In genomic region chr13:98182153-98182552, GRCh38 we compare ENCODE assay signal across 24 cellular contexts. TPM values are rescaled to one million over a fixed set of nuclear protein-coding genes. Genes with fewer than 3 reads are reported as not detected.
DNase-seq lines count a peak whose midpoint lies in the region; ATAC-seq, FAIRE-seq and TF ChIP-seq lines count a peak whose summit lies in the region.
"Had no signal": no experiment of that assay in that cellular context is flagged by ENCODE, and none has a peak within 500 bp of the region (broad histone marks: within the 10 kb centered on the region; RNA-seq: fewer than 3 reads in every experiment).

No MANE protein-coding gene starts in this region.

- H3K36me3 Mint-ChIP-seq in nephron progenitor cell (ENCODE audit: low read depth) = peaks cover 90% of the 10 kb centered on the region
- no peaks in the 10 kb centered on the region for H3K36me3 Mint-ChIP-seq in activated T-helper 2 cell treated with anti-CD3 and anti-CD28 coated beads, Interferon-gamma antibody, Interleukin-2, Interleukin-4, amounts not matched to agents 10 μg/mL and 5 μg/mL and 100 μg/mL, durations not matched to agents 14 hours and 24 hours and 36 hours (ENCODE audit: low read depth)
- H3K36me3 Mint-ChIP-seq: CD14-positive monocyte; CD4-positive, alpha-beta memory T cell had no signal

- in situ Hi-C loops in HepG2 (cut with HindIII; ENCODE audit: extremely low pct_ligation_motif_present, low pct_unique_long_range_greater_than_20kb) = no loop called here

- intact Hi-C loops in HepG2 (cut with micrococcal nuclease; ENCODE audit: unreplicated experiment) (no loop called here), right lobe of liver (cut with DNase I) (no loop called here), tibial artery (cut with DNase I; ENCODE audit: low total_unique reads) (no loop called here)
- intact Hi-C loops in activated T-helper 2 cell treated with anti-CD3 and anti-CD28 coated beads, Interferon-gamma antibody, Interleukin-2, Interleukin-4, amounts not matched to agents 10 μg/mL and 5 μg/mL and 100 μg/mL, durations not matched to agents 14 hours and 24 hours and 36 hours (cut with micrococcal nuclease) = no loop called here

- no peak for TF ChIP-seq CTCF in liver (IDR thresholded peaks at IDR 0.05; ENCODE audit: low read depth, low read length, missing input control)
- TF ChIP-seq CTCF in HepG2 (CRISPR knock-in tag; IDR thresholded peaks at IDR 0.05) = no peak
- TF ChIP-seq CTCF in right lobe of liver (IDR thresholded peaks at IDR 0.05) = no peak
- TF ChIP-seq CTCF in nephron progenitor cell (IDR thresholded peaks at IDR 0.05) = no peak
- TF ChIP-seq CTCF in tibial artery (IDR thresholded peaks at IDR 0.05) = no peak

- H2AFZ ChIP-seq in HepG2 (ENCODE audit: low read length) = no peak overlapping the region
- H2AFZ ChIP-seq: GM23338 had no signal

- DNase-seq in HepG2 (ENCODE audit: low spot score) (no peak), right lobe of liver (peak in 1 of 3 donors; percentile 44), nephron progenitor cell (no peak), tibial artery (no peak), NCI-H128 (lab: John Stamatoyannopoulos, UW; ENCODE audit: unreplicated experiment) (no peak), islet precursor cell (no peak)
- no peak for DNase-seq in activated T-helper 2 cell treated with anti-CD3 and anti-CD28 coated beads, Interferon-gamma antibody, Interleukin-2, Interleukin-4, amounts not matched to agents 10 μg/mL and 5 μg/mL and 100 μg/mL, durations not matched to agents 14 hours and 24 hours and 36 hours (ENCODE audit: low spot score)
- DNase-seq: CD4-positive, alpha-beta memory T cell; DMS153; DMS79; GDM1; HCEC 1CT had no signal

- no peak overlapping the region for H3K4me3 ChIP-seq in liver (ENCODE audit: low read depth in 1 of 3, low read length in 3 of 3)
- H3K4me3 ChIP-seq in HepG2 (replicated peaks in 1 of 3; ENCODE audit: insufficient read depth in 1 of 3, low read depth in 2 of 3, low read length in 3 of 3) = no peak overlapping the region
- no peak overlapping the region for H3K4me3 ChIP-seq in right lobe of liver
- no peak overlapping the region for H3K4me3 ChIP-seq in tibial artery
- H3K4me3 ChIP-seq: A549, BLaER1, GM23338 had no signal

- peaks cover 48% of the 10 kb centered on the region for H3K9me3 Mint-ChIP-seq in nephron progenitor cell
- no peaks in the 10 kb centered on the region for H3K9me3 Mint-ChIP-seq in activated T-helper 2 cell treated with anti-CD3 and anti-CD28 coated beads, Interferon-gamma antibody, Interleukin-2, Interleukin-4, amounts not matched to agents 10 μg/mL and 5 μg/mL and 100 μg/mL, durations not matched to agents 14 hours and 24 hours and 36 hours
- H3K9me3 Mint-ChIP-seq: GM23338 had no signal

- peak in 1 of 2 donors; percentile 9 for TF ChIP-seq RAD21 in liver (IDR thresholded peaks at IDR 0.05)
- TF ChIP-seq RAD21 in HepG2 (CRISPR knock-in tag; IDR thresholded peaks at IDR 0.05) = no peak

- POLR2A ChIA-PET in HepG2 (lab: Yijun Ruan, JAX) = no interaction called here

- no TSS peak for BruUV-seq in HepG2 (replicated peaks; lab: Mats Ljungman, UMichigan)

- CTCF ChIA-PET in HepG2 (lab: Yijun Ruan, JAX; ENCODE audit: low intra/inter-chr PET ratio, low total read pairs) = no interaction called here

- H3K36me3 ChIP-seq in liver (ENCODE audit: control insufficient read depth in 4 of 4, insufficient read depth in 3 of 4, low read depth in 1 of 4, low read length in 3 of 4) (peaks cover 0 to under 1% (median 0%) of the 10 kb centered on the region in 4 donors), HepG2 (replicated peaks in 1 of 2; ENCODE audit: control insufficient read depth in 1 of 2, insufficient read depth in 2 of 2, low read length in 2 of 2) (peaks cover 4 to 18% of the 10 kb centered on the region in 2 experiments; a peak in 3 of 5 replicates), right lobe of liver (no peaks in the 10 kb centered on the region), tibial artery (peaks cover 0 to 3% (median 0%) of the 10 kb centered on the region in 3 donors)

- peaks cover 14% of the 10 kb centered on the region for H3K4me1 Mint-ChIP-seq in nephron progenitor cell
- H3K4me1 Mint-ChIP-seq in activated T-helper 2 cell treated with anti-CD3 and anti-CD28 coated beads, Interferon-gamma antibody, Interleukin-2, Interleukin-4, amounts not matched to agents 10 μg/mL and 5 μg/mL and 100 μg/mL, durations not matched to agents 14 hours and 24 hours and 36 hours (ENCODE audit: low read depth) = no peaks in the 10 kb centered on the region
- H3K4me1 Mint-ChIP-seq: CD14-positive monocyte; CD4-positive, alpha-beta memory T cell had no signal

- TF ChIP-seq POLR2A in HepG2 (IDR thresholded peaks at IDR 0.05; ENCODE audit: insufficient read depth in 1 of 2, low read depth in 2 of 2, low read length in 2 of 2) (no peak), right lobe of liver (IDR thresholded peaks at IDR 0.05) (no peak)

- no peak for ATAC-seq in HepG2
- peak in 3 of 4 donors; percentile 69 to 81 (median 77) for ATAC-seq in right lobe of liver
- ATAC-seq: A549, GM23338 had no signal

- no peak overlapping the region for H3K4me3 Mint-ChIP-seq in nephron progenitor cell
- no peak overlapping the region for H3K4me3 Mint-ChIP-seq in activated T-helper 2 cell treated with anti-CD3 and anti-CD28 coated beads, Interferon-gamma antibody, Interleukin-2, Interleukin-4, amounts not matched to agents 10 μg/mL and 5 μg/mL and 100 μg/mL, durations not matched to agents 14 hours and 24 hours and 36 hours (ENCODE audit: low read depth)
- H3K4me3 Mint-ChIP-seq: CD14-positive monocyte; CD4-positive, alpha-beta memory T cell; GM23338 had no signal

- TF ChIP-seq EP300 in HepG2 (IDR thresholded peaks at IDR 0.05; ENCODE audit: low read depth in 2 of 2, low read length in 2 of 2) (no peak), HepG2 (CRISPR knock-in tag; IDR thresholded peaks at IDR 0.05; ENCODE audit: borderline replicate concordance) (no peak)

- no peak overlapping the region for H3K9ac ChIP-seq in liver (ENCODE audit: low read depth in 1 of 2, low read length in 2 of 2)
- H3K9ac ChIP-seq in HepG2 (ENCODE audit: insufficient read depth, low read depth, low read length) = no peak overlapping the region
- H3K9ac ChIP-seq: BLaER1 had no signal

- FAIRE-seq in HepG2 (lab: Jason Lieb, UNC) = no peak
- FAIRE-seq: A549, GM12892, GM18507, H54 had no signal

- no peaks in the 10 kb centered on the region for H3K27me3 ChIP-seq in liver (ENCODE audit: control insufficient read depth in 4 of 4, insufficient read depth in 4 of 4, low read length in 3 of 4)
- no peaks in the 10 kb centered on the region for H3K27me3 ChIP-seq in HepG2 (ENCODE audit: control insufficient read depth in 1 of 2, insufficient read depth in 2 of 2, low read length in 2 of 2)
- H3K27me3 ChIP-seq in right lobe of liver = no peaks in the 10 kb centered on the region
- no peaks in the 10 kb centered on the region for H3K27me3 ChIP-seq in tibial artery
- H3K27me3 ChIP-seq: BLaER1 had no signal

- peaks cover 96% of the 10 kb centered on the region for H3K79me2 ChIP-seq in HepG2 (ENCODE audit: insufficient read depth, low read length)

- peaks cover 75% of the 10 kb centered on the region for H4K20me1 ChIP-seq in HepG2 (ENCODE audit: insufficient read depth, low read length)

- H3K27ac Mint-ChIP-seq in nephron progenitor cell = peak overlapping the region; percentile 22
- no peak overlapping the region for H3K27ac Mint-ChIP-seq in activated T-helper 2 cell treated with anti-CD3 and anti-CD28 coated beads, Interferon-gamma antibody, Interleukin-2, Interleukin-4, amounts not matched to agents 10 μg/mL and 5 μg/mL and 100 μg/mL, durations not matched to agents 14 hours and 24 hours and 36 hours
- H3K27ac Mint-ChIP-seq: CD14-positive monocyte; CD4-positive, alpha-beta memory T cell; GM23338 had no signal

- no peak overlapping the region for H3K4me2 ChIP-seq in HepG2 (ENCODE audit: low read depth, low read length)
- H3K4me2 ChIP-seq: A549, BLaER1, GM23338 had no signal

- H3K4me1 ChIP-seq in liver (ENCODE audit: control insufficient read depth in 4 of 4, insufficient read depth in 4 of 4, low read length in 3 of 4) (peaks cover 4 to 14% (median 6%) of the 10 kb centered on the region in 4 donors), HepG2 (ENCODE audit: insufficient read depth, low read length) (peaks cover 54% of the 10 kb centered on the region), right lobe of liver (peaks cover 0 to 16% (median 7%) of the 10 kb centered on the region in 4 donors), tibial artery (peaks cover 5 to 40% (median 15%) of the 10 kb centered on the region in 4 donors)
- H3K4me1 ChIP-seq: A549 had no signal

- WGBS in liver = 71% methylated on average over 4 of the region's 4 CpGs
- 87% methylated on average over 4 of the region's 4 CpGs for WGBS in HepG2 (ENCODE audit: low lambda C conversion rate)
- 47% methylated on average over 4 of the region's 4 CpGs for WGBS in right lobe of liver (ENCODE audit: insufficient coverage, low coverage, low lambda C conversion rate, missing lambda C conversion rate)

- H3K27ac ChIP-seq in liver (ENCODE audit: low read depth in 1 of 2, low read length in 2 of 2) (peak overlapping the region; percentile 42 to 48), HepG2 (ENCODE audit: extremely low read length, insufficient read depth, low read length) (no peak overlapping the region), right lobe of liver (peak overlapping the region in 2 of 3 donors; percentile 4 to 29), tibial artery (peak overlapping the region; percentile 51 to 61)
- H3K27ac ChIP-seq: 22Rv1, A549, BLaER1, HL-60 had no signal

- H3K27me3 Mint-ChIP-seq in nephron progenitor cell (ENCODE audit: low read depth, poor library complexity) = no peaks in the 10 kb centered on the region
- no peaks in the 10 kb centered on the region for H3K27me3 Mint-ChIP-seq in activated T-helper 2 cell treated with anti-CD3 and anti-CD28 coated beads, Interferon-gamma antibody, Interleukin-2, Interleukin-4, amounts not matched to agents 10 μg/mL and 5 μg/mL and 100 μg/mL, durations not matched to agents 14 hours and 24 hours and 36 hours (ENCODE audit: low read depth)

- H3K9me3 ChIP-seq in liver (ENCODE audit: control insufficient read depth in 4 of 4, low read length in 3 of 4) (no peaks in the 10 kb centered on the region), HepG2 (ENCODE audit: low read length) (no peaks in the 10 kb centered on the region), right lobe of liver (no peaks in the 10 kb centered on the region), tibial artery (no peaks in the 10 kb centered on the region)
- H3K9me3 ChIP-seq: A549 had no signal

RNA-seq across cellular contexts. Expression of gene RNF113B, which starts 5.1 kb away (rescaled TPM):
- total RNA-seq in liver (not detected), HepG2 (2016; rRNA removed; fragmentation: Illumina TruSeq; extraction: Trizol) (not detected in 2 replicates), right lobe of liver (not detected)
- polyA plus RNA-seq in liver (under 1 TPM in 1 of 2 donors, not detected in 1; 0.64 TPM), HepG2 (2011; rRNA removed) (not detected in 2 replicates)
- not detected in 2 replicates for total RNA-seq in HepG2 (2016; cell fraction: cytosol; rRNA removed; fragmentation: Illumina TruSeq; extraction: Trizol; ENCODE audit: low read depth)
- not detected in 2 replicates for total RNA-seq in HepG2 (2016; cell fraction: insoluble cytoplasmic fraction; rRNA removed; fragmentation: Illumina TruSeq; extraction: Trizol)
- total RNA-seq in HepG2 (2016; cell fraction: membrane; rRNA removed; fragmentation: Illumina TruSeq; extraction: Trizol) = not detected in 2 replicates
- not detected in 2 replicates for total RNA-seq in HepG2 (2016; cell fraction: nucleus; rRNA removed; fragmentation: Illumina TruSeq; extraction: Trizol)
- not detected in 2 replicates for polyA plus RNA-seq in HepG2 (2011; cell fraction: cytosol; rRNA removed)
- polyA plus RNA-seq in HepG2 (2011; cell fraction: nucleus; rRNA removed) = not detected in 2 replicates
- 0.15 TPM in 1 of 2 replicates, not detected in the other for polyA plus RNA-seq in HepG2 (2012)
- polyA plus RNA-seq in HepG2 (2016; cell fraction: cytosol; fragmentation: Illumina TruSeq; extraction: Trizol; ENCODE audit: low read depth) = not detected in 2 replicates
- polyA plus RNA-seq in HepG2 (2016; cell fraction: insoluble cytoplasmic fraction; fragmentation: Illumina TruSeq; extraction: Trizol; ENCODE audit: low read depth) = not detected in 2 replicates
- polyA plus RNA-seq in HepG2 (2016; cell fraction: membrane; fragmentation: Illumina TruSeq; extraction: Trizol; ENCODE audit: low read depth) = not detected in 2 replicates
- polyA plus RNA-seq in HepG2 (2016; cell fraction: nucleus; fragmentation: Illumina TruSeq; extraction: Trizol; ENCODE audit: insufficient read depth, low read depth) = not detected in 2 replicates
- not detected in 2 replicates for polyA minus RNA-seq in HepG2 (2011; rRNA and poly(A)+ RNA removed; ENCODE audit: low replicate concordance)
- not detected in 2 replicates for polyA minus RNA-seq in HepG2 (2011; cell fraction: cytosol; rRNA and poly(A)+ RNA removed)
- polyA minus RNA-seq in HepG2 (2011; cell fraction: nucleus; rRNA and poly(A)+ RNA removed) = not detected in 2 replicates
- not detected in 2 replicates for total RNA-seq in activated T-helper 2 cell treated with anti-CD3 and anti-CD28 coated beads, Interferon-gamma antibody, Interleukin-2, Interleukin-4, amounts not matched to agents 10 μg/mL and 5 μg/mL and 100 μg/mL, durations not matched to agents 14 hours and 24 hours and 36 hours
- total RNA-seq: CD4-positive, alpha-beta memory T cell; Daoy; GM23338; HT1080 had no signal
- polyA plus RNA-seq: A549; CD14-positive monocyte; CD4-positive, alpha-beta memory T cell had no signal

RNA-seq across cellular contexts. Expression of gene FARP1, which starts 39.3 kb away (rescaled TPM):
- total RNA-seq in liver = 10 to 100 TPM; 29.4 to 62.6 TPM
- polyA plus RNA-seq in liver = 10 to 100 TPM; 28.4 to 50.2 TPM
- 70.1 and 70.6 TPM in 2 replicates for total RNA-seq in HepG2 (2016; rRNA removed; fragmentation: Illumina TruSeq; extraction: Trizol)
- total RNA-seq in HepG2 (2016; cell fraction: cytosol; rRNA removed; fragmentation: Illumina TruSeq; extraction: Trizol; ENCODE audit: low read depth) = 91.6 and 94.1 TPM in 2 replicates
- 64.4 and 75.8 TPM in 2 replicates for total RNA-seq in HepG2 (2016; cell fraction: insoluble cytoplasmic fraction; rRNA removed; fragmentation: Illumina TruSeq; extraction: Trizol)
- 122 and 143 TPM in 2 replicates for total RNA-seq in HepG2 (2016; cell fraction: membrane; rRNA removed; fragmentation: Illumina TruSeq; extraction: Trizol)
- total RNA-seq in HepG2 (2016; cell fraction: nucleus; rRNA removed; fragmentation: Illumina TruSeq; extraction: Trizol) = 136 and 157 TPM in 2 replicates
- polyA plus RNA-seq in HepG2 (2011; rRNA removed) = 109 and 126 TPM in 2 replicates
- polyA plus RNA-seq in HepG2 (2011; cell fraction: cytosol; rRNA removed) = 71.5 and 112 TPM in 2 replicates
- polyA plus RNA-seq in HepG2 (2011; cell fraction: nucleus; rRNA removed) = 463 and 562 TPM in 2 replicates
- polyA plus RNA-seq in HepG2 (2012) = 322 and 394 TPM in 2 replicates
- 109 and 112 TPM in 2 replicates for polyA plus RNA-seq in HepG2 (2016; cell fraction: cytosol; fragmentation: Illumina TruSeq; extraction: Trizol; ENCODE audit: low read depth)
- polyA plus RNA-seq in HepG2 (2016; cell fraction: insoluble cytoplasmic fraction; fragmentation: Illumina TruSeq; extraction: Trizol; ENCODE audit: low read depth) = 77.6 and 113 TPM in 2 replicates
- 192 and 207 TPM in 2 replicates for polyA plus RNA-seq in HepG2 (2016; cell fraction: membrane; fragmentation: Illumina TruSeq; extraction: Trizol; ENCODE audit: low read depth)
- 224 and 256 TPM in 2 replicates for polyA plus RNA-seq in HepG2 (2016; cell fraction: nucleus; fragmentation: Illumina TruSeq; extraction: Trizol; ENCODE audit: insufficient read depth, low read depth)
- polyA minus RNA-seq in HepG2 (2011; rRNA and poly(A)+ RNA removed; ENCODE audit: low replicate concordance) = 0.68 and 162 TPM in 2 replicates
- 152 and 206 TPM in 2 replicates for polyA minus RNA-seq in HepG2 (2011; cell fraction: cytosol; rRNA and poly(A)+ RNA removed)
- polyA minus RNA-seq in HepG2 (2011; cell fraction: nucleus; rRNA and poly(A)+ RNA removed) = 598 and 660 TPM in 2 replicates
- total RNA-seq in right lobe of liver = 100 to 1,000 TPM in 1 of 6 experiments, 10 to 100 TPM in 5; 44.9 to 104 (median 80.0) TPM
- 0.55 and 0.89 TPM in 2 replicates for total RNA-seq in activated T-helper 2 cell treated with anti-CD3 and anti-CD28 coated beads, Interferon-gamma antibody, Interleukin-2, Interleukin-4, amounts not matched to agents 10 μg/mL and 5 μg/mL and 100 μg/mL, durations not matched to agents 14 hours and 24 hours and 36 hours

Comparison
In these comparisons a context has a peak if more than half of its experiments do, and no peak if none do; other contexts are left out.
1. RNA of gene FARP1, which starts 39.3 kb away (total RNA-seq): 44.9 to 104 TPM in right lobe of liver, 64.4 to 157 TPM in HepG2 and 29.4 to 62.6 TPM in liver; 0.55 to 0.89 TPM in activated T-helper 2 cell treated with anti-CD3 and anti-CD28 coated beads, Interferon-gamma antibody, Interleukin-2, Interleukin-4, amounts not matched to agents 10 μg/mL and 5 μg/mL and 100 μg/mL, durations not matched to agents 14 hours and 24 hours and 36 hours; every median in the first group is over 10 times any median in the second.